Comparison of ENCODE assay signal across 8 cellular contexts in the genomic region with DNA sequence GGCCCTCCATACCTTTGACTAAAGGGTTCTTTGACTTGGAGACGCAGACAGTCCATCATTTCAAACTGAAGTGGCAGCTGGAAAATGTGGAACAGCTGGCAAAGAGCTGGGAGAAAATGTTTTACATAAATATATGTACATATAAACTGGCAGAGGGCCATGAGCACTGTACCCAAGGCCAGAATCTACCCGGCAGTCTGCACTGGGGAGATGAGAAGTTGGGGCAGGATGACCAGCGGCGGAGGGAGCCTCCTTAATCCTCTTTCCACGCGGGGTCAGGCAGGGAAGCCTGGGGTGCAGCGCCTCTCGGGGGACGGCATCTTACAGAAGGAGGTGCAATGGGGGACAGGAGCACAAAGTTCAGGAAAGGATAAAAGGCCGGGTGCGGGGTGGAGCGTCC. TPM values are rescaled to one million over a fixed set of nuclear protein-coding genes. Genes with fewer than 3 reads are reported as not detected.
DNase-seq lines count a peak whose midpoint lies in the region; ATAC-seq lines count a peak whose summit lies in the region.

No MANE protein-coding gene starts in this region.

- H3K27me3 ChIP-seq in iPS-20b (ENCODE audit: insufficient read depth, low read length) (peaks cover 35% of the 10 kb centered on the region), stomach smooth muscle (ENCODE audit: control insufficient read depth in 1 of 2, insufficient read depth in 2 of 2, low read length in 2 of 2) (no peaks in the 10 kb centered on the region)

- H3K36me3 Mint-ChIP-seq in activated naive CD8-positive, alpha-beta T cell treated with anti-CD3 and anti-CD28 coated beads for 36 hours, result no peaks in the 10 kb centered on the region

- no peak overlapping the region for H3K27ac Mint-ChIP-seq in activated naive CD8-positive, alpha-beta T cell treated with anti-CD3 and anti-CD28 coated beads for 36 hours

- H3K4me3 Mint-ChIP-seq in activated naive CD8-positive, alpha-beta T cell treated with anti-CD3 and anti-CD28 coated beads for 36 hours, result peak overlapping the region; percentile 55

- H3K9ac ChIP-seq in iPS-20b (ENCODE audit: low read depth, low read length) (peak overlapping the region; percentile 81), stomach smooth muscle (ENCODE audit: low read length in 2 of 2) (peak overlapping the region; percentile 78 to 83)

- peaks cover 7% of the 10 kb centered on the region for H3K4me1 Mint-ChIP-seq in activated naive CD8-positive, alpha-beta T cell treated with anti-CD3 and anti-CD28 coated beads for 36 hours

- 0 out of 2 replicates have a peak, but pooled peaks cover 5% of the 10 kb centered on the region for H3K36me3 ChIP-seq in iPS-20b (ENCODE audit: insufficient read depth, low read depth, low read length)
- no peaks in the 10 kb centered on the region for H3K36me3 ChIP-seq in stomach smooth muscle (ENCODE audit: control insufficient read depth in 2 of 2, insufficient read depth in 2 of 2, low read length in 2 of 2)

- H3K4me1 ChIP-seq in iPS-20b (ENCODE audit: insufficient read depth, low read length) (peaks cover 65% of the 10 kb centered on the region), stomach smooth muscle (ENCODE audit: control insufficient read depth, insufficient read depth, low read length) (peaks cover 33% of the 10 kb centered on the region)

- H3K9me3 Mint-ChIP-seq in activated naive CD8-positive, alpha-beta T cell treated with anti-CD3 and anti-CD28 coated beads for 36 hours, result no peaks in the 10 kb centered on the region

- H3K27ac ChIP-seq in iPS-20b (ENCODE audit: low read length) (no peak overlapping the region), stomach smooth muscle (ENCODE audit: low read length) (peak overlapping the region; percentile 84)

- H3K9me3 ChIP-seq in iPS-20b (ENCODE audit: insufficient read depth, low read depth, low read length) (no peaks in the 10 kb centered on the region), stomach smooth muscle (ENCODE audit: control insufficient read depth in 2 of 2, low read length in 2 of 2) (no peaks in the 10 kb centered on the region)

- DNase-seq in NCI-H526 treated with DMSO at 0.1 percent for 48 hours (lab: John Stamatoyannopoulos, UW) (peak; percentile 1), NCI-H526 (lab: John Stamatoyannopoulos, UW) (no peak), NCI-H774 (lab: John Stamatoyannopoulos, UW) (no peak), NCI-H2029 (lab: John Stamatoyannopoulos, UW) (no peak)
- no peak for DNase-seq in activated naive CD8-positive, alpha-beta T cell treated with anti-CD3 and anti-CD28 coated beads for 36 hours

- no peak for ATAC-seq in HG03095 (IDR thresholded peaks at IDR 0.05; ENCODE audit: unreplicated experiment)

- H3K4me3 ChIP-seq in iPS-20b (ENCODE audit: low read length) (peak overlapping the region; percentile 93), stomach smooth muscle (ENCODE audit: low read length in 2 of 2) (peak overlapping the region; percentile 90 to 92)

- H3K27me3 Mint-ChIP-seq in activated naive CD8-positive, alpha-beta T cell treated with anti-CD3 and anti-CD28 coated beads for 36 hours, result peaks cover 87% of the 10 kb centered on the region

RNA-seq across cellular contexts. Expression of a gene that starts 1.3 kb away (rescaled TPM):
- not detected for total RNA-seq in activated naive CD8-positive, alpha-beta T cell treated with anti-CD3 and anti-CD28 coated beads for 36 hours
